1 cellular context compared by ENCODE assay signal in genomic region chr3:134326126-134326525, GRCh38.
TF ChIP-seq lines count a peak whose summit lies in the region.

No MANE protein-coding gene starts in this region.

TF ChIP-seq in HepG2, 621 proteins besides CTCF, POLR2A, EP300 and RAD21:
- TF ChIP-seq ZNF451 (CRISPR knock-in tag; IDR thresholded peaks at IDR 0.05) (no peak), ZNF746 (CRISPR knock-in tag; IDR thresholded peaks at IDR 0.05) (no peak), ZMYM4 (CRISPR knock-in tag; IDR thresholded peaks at IDR 0.05) (no peak), BRF2 (CRISPR knock-in tag; IDR thresholded peaks at IDR 0.05) (no peak), ZNF569 (CRISPR knock-in tag; IDR thresholded peaks at IDR 0.05; ENCODE audit: borderline replicate concordance) (no peak), ZNF282 (IDR thresholded peaks at IDR 0.05; ENCODE audit: partially characterized antibody) (no peak), ZNF564 (CRISPR knock-in tag; IDR thresholded peaks at IDR 0.05) (no peak), NCOA2 (CRISPR knock-in tag; IDR thresholded peaks at IDR 0.05) (no peak), RFX3 (CRISPR knock-in tag; IDR thresholded peaks at IDR 0.05) (no peak), SKIL (CRISPR knock-in tag; IDR thresholded peaks at IDR 0.05; ENCODE audit: borderline replicate concordance) (no peak), ARNT2 (CRISPR knock-in tag; IDR thresholded peaks at IDR 0.05; ENCODE audit: low read depth) (no peak), MBNL3 (CRISPR knock-in tag; conservative IDR thresholded peaks at IDR 0.05) (no peak), ZNF260 (CRISPR knock-in tag; IDR thresholded peaks at IDR 0.05; ENCODE audit: borderline replicate concordance, low read depth) (no peak), AHR (CRISPR knock-in tag; IDR thresholded peaks at IDR 0.05) (no peak), ZGPAT (CRISPR knock-in tag; IDR thresholded peaks at IDR 0.05) (no peak), ZNF737 (CRISPR knock-in tag; IDR thresholded peaks at IDR 0.05; ENCODE audit: borderline replicate concordance) (no peak), NR2F2 (IDR thresholded peaks at IDR 0.05; ENCODE audit: borderline replicate concordance, low read depth) (no peak), ETV6 (CRISPR knock-in tag; conservative IDR thresholded peaks at IDR 0.05) (no peak), MZF1 (CRISPR knock-in tag; IDR thresholded peaks at IDR 0.05; ENCODE audit: borderline replicate concordance) (no peak)
